21 cellular contexts compared by ENCODE assay signal in genomic region chr22:50483977-50484853, GRCh38. TPM values are rescaled to one million over a fixed set of nuclear protein-coding genes. Genes with fewer than 3 reads are reported as not detected.
A peak's percentile ranks its signal among the peaks of the same experiment; 100 is the strongest.
DNase-seq lines count a peak whose midpoint lies in the region; ATAC-seq and TF ChIP-seq lines count a peak whose summit lies in the region.
"Had no signal": no experiment of that assay in that cellular context is flagged by ENCODE, and none has a peak within 500 bp of the region (broad histone marks: within the 10 kb centered on the region; RNA-seq: fewer than 3 reads in every experiment).

No MANE protein-coding gene starts in this region.

- no peaks in the 10 kb centered on the region for H3K9me3 ChIP-seq in DOHH2 (ENCODE audit: control insufficient read depth, insufficient read depth, low read length)

- in situ Hi-C loops in KBM-7 (cut with MboI; ENCODE audit: low pct_unique_long_range_greater_than_20kb, low sequenced_read_pairs) = loop anchor here (10.0 kb wide), 1 partner anchor 49 kb away; no protein-coding TSS in a partner anchor

- H3F3A ChIP-seq in DOHH2 (ENCODE audit: control insufficient read depth, insufficient read depth) = no peaks in the 10 kb centered on the region

- no peaks in the 10 kb centered on the region for H3K36me3 ChIP-seq in DOHH2 (ENCODE audit: control insufficient read depth, low read length)
- H3K36me3 ChIP-seq: cardiac muscle cell had no signal

- no peak for ATAC-seq in WTC11
- peak; percentile 81 for ATAC-seq in left colon
- ATAC-seq in stimulated activated memory B cell treated with anti-CD40 and anti-IgM and Interleukin-4, amounts not matched to agents 10 μg/mL and 1 μg/mL and 100 μg/mL, for 72 hours = peak; percentile 24
- no peak for ATAC-seq in GM18520 (IDR thresholded peaks at IDR 0.05; ENCODE audit: unreplicated experiment)

- POLR2A ChIA-PET in WTC11 (lab: Charles Lee) = interaction anchor here (0.6 kb wide), 1 partner anchor 44 kb away, joined by 6 read pairs; no protein-coding TSS in a partner anchor

- peaks cover 28% of the 10 kb centered on the region for H3K27me3 ChIP-seq in DOHH2 (ENCODE audit: control insufficient read depth, low read length)

- peak overlapping the region; percentile 2; the same call in 1 of the 2 replicates for H3K4me2 ChIP-seq in DOHH2 (ENCODE audit: low read length)

- DNase-seq in WTC11 (ENCODE audit: low spot score) = no peak
- DNase-seq in left colon = peak; percentile 66 to 74
- DNase-seq in epidermal melanocyte (ENCODE audit: insufficient read length, low spot score) = no peak
- DNase-seq in immature natural killer cell = no peak
- no peak for DNase-seq in KBM-7
- DNase-seq: amygdala, foreskin melanocyte, GM23248, hypothalamus, NCI-H1694 treated with DMSO at 0.1 percent for 48 hours, NCI-H2227 treated with DMSO at 0.1 percent for 48 hours, NCI-H82, SHP77 treated with DMSO at 0.1 percent for 48 hours had no signal

- peaks cover 3% of the 10 kb centered on the region; the same call in 1 of the 2 replicates for H3K4me1 Mint-ChIP-seq in WTC11
- H3K4me1 Mint-ChIP-seq in stimulated activated memory B cell treated with anti-CD40 and anti-IgM and Interleukin-4, amounts not matched to agents 10 μg/mL and 1 μg/mL and 100 μg/mL, for 72 hours = peaks cover 40% of the 10 kb centered on the region
- peaks cover 4 to 8% of the 10 kb centered on the region in 2 donors for H3K4me1 Mint-ChIP-seq in immature natural killer cell

- intact Hi-C loops in left colon (cut with DNase I, micrococcal nuclease) = no loop called here

- H3K4me3 Mint-ChIP-seq in WTC11 (no peak overlapping the region), immature natural killer cell (no peak overlapping the region)
- H3K4me3 Mint-ChIP-seq in stimulated activated memory B cell treated with anti-CD40 and anti-IgM and Interleukin-4, amounts not matched to agents 10 μg/mL and 1 μg/mL and 100 μg/mL, for 72 hours = no peak overlapping the region

- peaks cover 23% of the 10 kb centered on the region for H3K4me1 ChIP-seq in DOHH2 (ENCODE audit: control insufficient read depth, low read length)

- H3K79me2 ChIP-seq in DOHH2 (ENCODE audit: control insufficient read depth, low read length) = no peaks in the 10 kb centered on the region

- no peaks in the 10 kb centered on the region for H4K20me1 ChIP-seq in DOHH2 (ENCODE audit: control insufficient read depth, insufficient read depth, low read depth, low read length)

- H3K4me3 ChIP-seq in DOHH2 (ENCODE audit: low read length) = no peak overlapping the region
- H3K4me3 ChIP-seq: cardiac muscle cell, GM23248 had no signal

- no peaks in the 10 kb centered on the region for H3K9me2 ChIP-seq in DOHH2 (replicated peaks; ENCODE audit: control insufficient read depth, low read length)

- H3K27me3 Mint-ChIP-seq in WTC11 (ENCODE audit: low read depth) (peaks cover 17% of the 10 kb centered on the region), immature natural killer cell (ENCODE audit: low read depth in 3 of 3) (peaks cover 0 to 8% (median 8%) of the 10 kb centered on the region in 3 donors)
- H3K27me3 Mint-ChIP-seq in stimulated activated memory B cell treated with anti-CD40 and anti-IgM and Interleukin-4, amounts not matched to agents 10 μg/mL and 1 μg/mL and 100 μg/mL, for 72 hours = peaks cover 15% of the 10 kb centered on the region

- CTCF ChIA-PET in WTC11 (lab: Charles Lee) = interaction anchor here (0.6 to 1.6 kb wide), 7 partner anchors 11 to 136 kb away, joined by 3 to 6 read pairs (median 5); partner anchors contain the start of genes LMF2, NCAPH2 and SCO2

- H3K27ac ChIP-seq in DOHH2 (ENCODE audit: low read depth, low read length) = no peak overlapping the region
- H3K27ac ChIP-seq: cardiac muscle cell, GM23248, VCaP had no signal

- no peak for TF ChIP-seq CTCF in DOHH2 (IDR thresholded peaks at IDR 0.05; ENCODE audit: low read depth, low read length, poor library complexity, severe bottlenecking)
- TF ChIP-seq CTCF in WTC11 (IDR thresholded peaks at IDR 0.05) = no peak

- no peak overlapping the region for H3K27ac Mint-ChIP-seq in WTC11
- no peak overlapping the region for H3K27ac Mint-ChIP-seq in stimulated activated memory B cell treated with anti-CD40 and anti-IgM and Interleukin-4, amounts not matched to agents 10 μg/mL and 1 μg/mL and 100 μg/mL, for 72 hours
- no peak overlapping the region for H3K27ac Mint-ChIP-seq in immature natural killer cell

- H3K36me3 Mint-ChIP-seq in WTC11 (no peaks in the 10 kb centered on the region), immature natural killer cell (no peaks in the 10 kb centered on the region)
- H3K36me3 Mint-ChIP-seq in stimulated activated memory B cell treated with anti-CD40 and anti-IgM and Interleukin-4, amounts not matched to agents 10 μg/mL and 1 μg/mL and 100 μg/mL, for 72 hours = no peaks in the 10 kb centered on the region

- H3K9me3 Mint-ChIP-seq in WTC11 (no peaks in the 10 kb centered on the region), immature natural killer cell (no peaks in the 10 kb centered on the region)
- H3K9me3 Mint-ChIP-seq in stimulated activated memory B cell treated with anti-CD40 and anti-IgM and Interleukin-4, amounts not matched to agents 10 μg/mL and 1 μg/mL and 100 μg/mL, for 72 hours = no peaks in the 10 kb centered on the region

TF ChIP-seq in WTC11, 78 proteins besides CTCF, POLR2A, EP300 and RAD21:
- TF ChIP-seq ZNF425 (CRISPR knock-in tag; conservative IDR thresholded peaks at IDR 0.05) = no peak
- TF ChIP-seq MAX (CRISPR knock-in tag; IDR thresholded peaks at IDR 0.05) = 0 out of 2 replicates have a peak, but pooled peaks have one; percentile 37
- TF ChIP-seq KAT7 (CRISPR knock-in tag; IDR thresholded peaks at IDR 0.05; ENCODE audit: borderline replicate concordance) = no peak

RNA-seq across cellular contexts. Expression of gene MIOX, which starts 2.4 kb away (rescaled TPM):
- total RNA-seq in WTC11 (2021) (0.33 to 0.57 TPM (median 0.41 TPM) in 3 replicates), left colon (not detected)
- polyA plus RNA-seq in immature natural killer cell = not detected
- total RNA-seq: cardiac muscle cell, dermis microvascular lymphatic vessel endothelial cell, GM23248 had no signal
- polyA plus RNA-seq: cardiac muscle cell, esophagus, neural cell had no signal

RNA-seq across cellular contexts. Expression of gene ADM2, which starts 2.9 kb away (rescaled TPM):
- total RNA-seq in WTC11 (2021) (6.3 to 10.9 TPM (median 7.6 TPM) in 3 replicates), left colon (1 to 10 TPM; 5.4 to 8.9 TPM)
- polyA plus RNA-seq in immature natural killer cell = under 1 TPM in 1 of 3 donors, not detected in 2; 0.38 TPM
- polyA plus RNA-seq: neural cell had no signal

RNA-seq across cellular contexts. Expression of gene SBF1, which starts 9.4 kb away (rescaled TPM):
- 87.1 to 108 TPM (median 91.5 TPM) in 3 replicates for total RNA-seq in WTC11 (2021)
- 10 to 100 TPM; 69.2 to 80.1 TPM for total RNA-seq in left colon
- polyA plus RNA-seq in immature natural killer cell = 10 to 100 TPM; 12.1 to 42.8 (median 14.2) TPM

RNA-seq across cellular contexts. Expression of gene LMF2, which starts 23.3 kb away (rescaled TPM):
- 38.1 to 43.7 TPM (median 39.8 TPM) in 3 replicates for total RNA-seq in WTC11 (2021)
- total RNA-seq in left colon = 10 to 100 TPM; 58.7 to 59.3 TPM
- polyA plus RNA-seq in immature natural killer cell = 10 to 100 TPM; 16.3 to 40.4 (median 20.1) TPM

RNA-seq across cellular contexts. Expression of gene NCAPH2, which starts 23.8 kb away (rescaled TPM):
- 69.8 to 78.4 TPM (median 70.3 TPM) in 3 replicates for total RNA-seq in WTC11 (2021)
- total RNA-seq in left colon = 10 to 100 TPM; 26.6 to 27.1 TPM
- polyA plus RNA-seq in immature natural killer cell = 10 to 100 TPM; 41.8 to 46.7 (median 46.5) TPM

Comparison
In these comparisons a context has a peak if more than half of its experiments do, and no peak if none do; other contexts are left out.
1. ATAC-seq: peak in left colon (single experiment) and stimulated activated memory B cell treated with anti-CD40 and anti-IgM and Interleukin-4, amounts not matched to agents 10 μg/mL and 1 μg/mL and 100 μg/mL, for 72 hours (single experiment); none in WTC11 (single experiment) and GM18520 (single experiment).
2. DNase-seq: peak in left colon (2 of 2); none in WTC11 (single experiment), epidermal melanocyte (single experiment), immature natural killer cell (0 of 3) and KBM-7 (single experiment).